ENCODE assay signal across 26 cellular contexts in the genomic region with DNA sequence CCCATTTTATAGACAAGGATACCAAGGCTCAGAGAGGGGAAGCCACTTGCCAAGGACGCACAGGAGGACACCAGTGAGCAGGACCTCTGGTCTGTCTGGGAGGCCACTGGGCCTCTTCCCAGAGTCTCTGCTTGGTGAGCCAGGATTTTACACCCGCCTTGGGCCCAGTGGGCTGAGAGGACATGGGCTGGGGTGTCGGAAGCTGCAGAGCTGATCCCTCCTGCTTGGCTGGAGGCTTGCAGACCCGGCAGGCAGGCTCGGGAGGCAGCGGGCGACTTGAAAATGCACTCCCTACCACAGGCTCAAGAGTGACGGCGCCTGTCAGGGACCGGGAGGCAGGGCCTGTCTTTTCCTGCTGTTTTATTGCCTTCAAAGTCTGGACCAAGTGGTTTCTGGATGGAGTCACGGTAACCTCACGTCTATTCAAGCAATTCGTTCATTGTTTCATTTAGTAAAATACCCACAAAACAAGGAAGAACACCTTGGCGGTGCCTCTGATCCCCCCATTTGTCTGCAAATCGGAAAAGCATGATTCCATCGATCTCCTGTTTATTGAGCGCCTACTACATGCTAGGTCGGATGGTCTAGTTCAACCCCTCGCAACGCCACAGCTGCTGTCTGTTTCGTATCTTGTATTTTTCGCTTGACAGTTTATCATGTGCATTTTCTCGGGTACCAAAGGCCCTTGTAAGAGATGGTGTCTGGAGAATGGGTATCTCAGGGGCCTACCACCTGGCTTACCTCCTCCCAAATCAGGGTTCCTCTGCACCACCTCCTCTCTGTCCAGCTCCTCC.
A peak's percentile ranks its signal among the peaks of the same experiment; 100 is the strongest.
DNase-seq lines count a peak whose midpoint lies in the region; ATAC-seq, FAIRE-seq and TF ChIP-seq lines count a peak whose summit lies in the region.
"Had no signal": no experiment of that assay in that cellular context is flagged by ENCODE, and none has a peak within 500 bp of the region (broad histone marks: within the 10 kb centered on the region; RNA-seq: fewer than 3 reads in every experiment).

No MANE protein-coding gene starts in this region.

- BruUV-seq in HepG2 (replicated peaks; lab: Mats Ljungman, UMichigan): no TSS peak

- WGBS in HepG2 (ENCODE audit: low lambda C conversion rate): 66% methylated on average over 17 of the region's 23 CpGs

- H3K27ac ChIP-seq in HEK293 (ENCODE audit: extremely low read depth, low read depth, low read length) (no peak overlapping the region), HepG2 (ENCODE audit: extremely low read length, insufficient read depth, low read length) (no peak overlapping the region)
- H3K27ac ChIP-seq: BLaER1 treated with 17β-estradiol and CSF1 and Interleukin-3, amounts not matched to agents 10 nM and 100 nM; epithelial cell of prostate; hepatocyte; PC-9; psoas muscle; VCaP had no signal

- H3K4me1 ChIP-seq in HEK293 (ENCODE audit: control insufficient read depth, insufficient read depth, low read length) (no peaks in the 10 kb centered on the region), HepG2 (ENCODE audit: insufficient read depth, low read length) (peaks cover 23% of the 10 kb centered on the region)
- H3K4me1 ChIP-seq: psoas muscle had no signal

- TF ChIP-seq EP300 in HepG2 (IDR thresholded peaks at IDR 0.05; ENCODE audit: low read depth in 2 of 2, low read length in 2 of 2) (no peak), HepG2 (CRISPR knock-in tag; IDR thresholded peaks at IDR 0.05; ENCODE audit: borderline replicate concordance) (no peak)

- H3K4me1 Mint-ChIP-seq in activated CD8-positive, alpha-beta memory T cell treated with anti-CD3 and anti-CD28 coated beads, Interleukin-2, amount 10 ng/mL, durations not matched to agents 7 days and 5 days: no peaks in the 10 kb centered on the region
- H3K4me1 Mint-ChIP-seq: T-helper 17 cell had no signal

- POLR2A ChIA-PET in HEK293 (lab: Yijun Ruan, JAX) (interaction anchor here (1.1 kb wide), 1 partner anchor 128 kb away, joined by 3 read pairs; no protein-coding TSS in a partner anchor), HepG2 (lab: Yijun Ruan, JAX) (no interaction called here)

- H3K9me3 ChIP-seq in HEK293 (ENCODE audit: control insufficient read depth, insufficient read depth, low read depth, low read length): no peaks in the 10 kb centered on the region
- H3K9me3 ChIP-seq in HepG2 (ENCODE audit: low read length): no peaks in the 10 kb centered on the region
- H3K9me3 ChIP-seq: A549; BLaER1 treated with 17β-estradiol and CSF1 and Interleukin-3, amounts not matched to agents 10 nM and 100 nM; psoas muscle had no signal

- TF ChIP-seq RAD21 in HepG2 (CRISPR knock-in tag; IDR thresholded peaks at IDR 0.05): no peak

- H3K36me3 ChIP-seq in HEK293 (ENCODE audit: control insufficient read depth in 2 of 2, insufficient read depth in 1 of 2, low read length in 2 of 2): no peaks in the 10 kb centered on the region
- no peaks in the 10 kb centered on the region for H3K36me3 ChIP-seq in HepG2 (replicated peaks in 1 of 2; ENCODE audit: control insufficient read depth in 1 of 2, insufficient read depth in 2 of 2, low read length in 2 of 2)
- H3K36me3 ChIP-seq: BLaER1 treated with 17β-estradiol and CSF1 and Interleukin-3, amounts not matched to agents 10 nM and 100 nM; cardiac muscle cell had no signal

- H3K4me3 ChIP-seq in HEK293 (ENCODE audit: low read depth, low read length) (no peak overlapping the region), HepG2 (replicated peaks in 1 of 3; ENCODE audit: insufficient read depth in 1 of 3, low read depth in 2 of 3, low read length in 3 of 3) (no peak overlapping the region)
- H3K4me3 ChIP-seq: A549; BLaER1 treated with 17β-estradiol and CSF1 and Interleukin-3, amounts not matched to agents 10 nM and 100 nM; cardiac muscle cell; hepatocyte; PC-9; psoas muscle had no signal

- peaks cover 6% of the 10 kb centered on the region for H3K27me3 Mint-ChIP-seq in activated CD8-positive, alpha-beta memory T cell treated with anti-CD3 and anti-CD28 coated beads, Interleukin-2, amount 10 ng/mL, durations not matched to agents 7 days and 5 days
- H3K27me3 Mint-ChIP-seq: T-helper 17 cell had no signal

- peaks cover 4 to 50% of the 10 kb centered on the region in 2 experiments for H3K27me3 ChIP-seq in HepG2 (ENCODE audit: control insufficient read depth in 1 of 2, insufficient read depth in 2 of 2, low read length in 2 of 2)
- H3K27me3 ChIP-seq: BLaER1 treated with 17β-estradiol and CSF1 and Interleukin-3, amounts not matched to agents 10 nM and 100 nM; cardiac muscle cell; hepatocyte had no signal

- FAIRE-seq in HepG2 (lab: Jason Lieb, UNC) (no peak), frontal cortex (lab: Jason Lieb, UNC) (no peak), D721Med (lab: Jason Lieb, UNC) (no peak)
- FAIRE-seq: A549, HTR-8/SVneo, islet of Langerhans had no signal

- TF ChIP-seq POLR2A in HepG2 (IDR thresholded peaks at IDR 0.05; ENCODE audit: insufficient read depth in 1 of 2, low read depth in 2 of 2, low read length in 2 of 2): no peak

- ATAC-seq in activated CD8-positive, alpha-beta memory T cell treated with anti-CD3 and anti-CD28 coated beads, Interleukin-2, amount 10 ng/mL, durations not matched to agents 7 days and 5 days: no peak
- ATAC-seq in HepG2: no peak
- ATAC-seq: A549; naive thymus-derived CD4-positive, alpha-beta T cell; psoas muscle; T-helper 17 cell had no signal

- no peak overlapping the region for H2AFZ ChIP-seq in HepG2 (ENCODE audit: low read length)
- H2AFZ ChIP-seq: hepatocyte, PC-9 had no signal

- H3K36me3 Mint-ChIP-seq in activated CD8-positive, alpha-beta memory T cell treated with anti-CD3 and anti-CD28 coated beads, Interleukin-2, amount 10 ng/mL, durations not matched to agents 7 days and 5 days: no peaks in the 10 kb centered on the region
- H3K36me3 Mint-ChIP-seq: naive thymus-derived CD4-positive, alpha-beta T cell had no signal

- CTCF ChIA-PET in activated CD8-positive, alpha-beta memory T cell treated with anti-CD3 and anti-CD28 coated beads, Interleukin-2, amount 10 ng/mL, durations not matched to agents 7 days and 5 days (lab: Charles Lee): interaction anchor here (1.1 kb wide), 1 partner anchor 13 kb away, joined by 3 read pairs; no protein-coding TSS in a partner anchor
- CTCF ChIA-PET in HEK293 (lab: Yijun Ruan, JAX) (no interaction called here), HepG2 (lab: Yijun Ruan, JAX; ENCODE audit: low intra/inter-chr PET ratio, low total read pairs) (no interaction called here)

- in situ Hi-C loops in HepG2 (cut with HindIII; ENCODE audit: extremely low pct_ligation_motif_present, low pct_unique_long_range_greater_than_20kb): no loop called here

- intact Hi-C loops in HepG2 (cut with micrococcal nuclease; ENCODE audit: unreplicated experiment): no loop called here
- intact Hi-C loops in posterior vena cava (cut with DNase I): no loop called here

- no peak overlapping the region for H3K27ac Mint-ChIP-seq in activated CD8-positive, alpha-beta memory T cell treated with anti-CD3 and anti-CD28 coated beads, Interleukin-2, amount 10 ng/mL, durations not matched to agents 7 days and 5 days
- H3K27ac Mint-ChIP-seq: activated T-helper 2 cell treated with anti-CD3 and anti-CD28 coated beads, Interferon-gamma antibody, Interleukin-2, Interleukin-4, amounts not matched to agents 10 μg/mL and 5 μg/mL and 100 μg/mL, durations not matched to agents 14 hours and 24 hours and 36 hours; naive thymus-derived CD4-positive, alpha-beta T cell had no signal

- H3K9ac ChIP-seq in HepG2 (ENCODE audit: insufficient read depth, low read depth, low read length): no peak overlapping the region
- H3K9ac ChIP-seq: BLaER1 treated with 17β-estradiol and CSF1 and Interleukin-3, amounts not matched to agents 10 nM and 100 nM had no signal

- DNase-seq in activated CD8-positive, alpha-beta memory T cell treated with anti-CD3 and anti-CD28 coated beads, Interleukin-2, amount 10 ng/mL, durations not matched to agents 7 days and 5 days: peak; percentile 35
- DNase-seq in activated CD8-positive, alpha-beta memory T cell treated with anti-CD3 and anti-CD28 coated beads for 24 hours: no peak
- DNase-seq in HepG2 (ENCODE audit: low spot score) (no peak), posterior vena cava (ENCODE audit: low spot score) (peak; percentile 31), frontal cortex (ENCODE audit: low spot score in 2 of 2) (no peak), amygdala (lab: John Stamatoyannopoulos, UW) (no peak), D721Med (ENCODE audit: insufficient read length, low spot score) (no peak)
- DNase-seq: foreskin fibroblast; Karpas-422; mammary epithelial cell; naive thymus-derived CD4-positive, alpha-beta T cell; NCI-H1930; PC-9; stimulated activated CD4-positive, alpha-beta T cell treated with anti-CD3 and anti-CD28 coated beads, Interleukin-12 subunit alpha, Interleukin-12 subunit beta, amount 100 ng/mL, for 4 hours; T-helper 17 cell had no signal

- no peak overlapping the region for H3K4me3 Mint-ChIP-seq in activated CD8-positive, alpha-beta memory T cell treated with anti-CD3 and anti-CD28 coated beads, Interleukin-2, amount 10 ng/mL, durations not matched to agents 7 days and 5 days
- H3K4me3 Mint-ChIP-seq: naive thymus-derived CD4-positive, alpha-beta T cell; T-helper 17 cell had no signal

- H3K9me3 Mint-ChIP-seq in activated CD8-positive, alpha-beta memory T cell treated with anti-CD3 and anti-CD28 coated beads, Interleukin-2, amount 10 ng/mL, durations not matched to agents 7 days and 5 days (ENCODE audit: low read depth): no peaks in the 10 kb centered on the region
- H3K9me3 Mint-ChIP-seq: activated T-helper 2 cell treated with anti-CD3 and anti-CD28 coated beads, Interferon-gamma antibody, Interleukin-2, Interleukin-4, amounts not matched to agents 10 μg/mL and 5 μg/mL and 100 μg/mL, durations not matched to agents 14 hours and 24 hours and 36 hours had no signal

- no peaks in the 10 kb centered on the region for H3K79me2 ChIP-seq in HepG2 (ENCODE audit: insufficient read depth, low read length)
- H3K79me2 ChIP-seq: hepatocyte had no signal

- TF ChIP-seq CTCF in HEK293 (tag by site-specific recombination; IDR thresholded peaks at IDR 0.05): no peak
- no peak for TF ChIP-seq CTCF in HepG2 (CRISPR knock-in tag; IDR thresholded peaks at IDR 0.05)
- no peak for TF ChIP-seq CTCF in D721Med (IDR thresholded peaks at IDR 0.05; ENCODE audit: insufficient read depth, missing control alignments)

- H3K4me2 ChIP-seq in HepG2 (ENCODE audit: low read depth, low read length): no peak overlapping the region
- H3K4me2 ChIP-seq: A549, hepatocyte, PC-9 had no signal

- H4K20me1 ChIP-seq in HepG2 (ENCODE audit: insufficient read depth, low read length): no peaks in the 10 kb centered on the region
- H4K20me1 ChIP-seq: BLaER1 treated with 17β-estradiol and CSF1 and Interleukin-3, amounts not matched to agents 10 nM and 100 nM had no signal

TF ChIP-seq in HEK293, 187 proteins besides CTCF, POLR2A, EP300 and RAD21 (continues in another document):
- TF ChIP-seq ZIC2 (tag by site-specific recombination; IDR thresholded peaks at IDR 0.05) (peak; percentile 80), ZBTB8A (tag by site-specific recombination; IDR thresholded peaks at IDR 0.05) (peak; percentile 57; the same call in 1 of the 2 replicates), ZNF202 (tag by site-specific recombination; IDR thresholded peaks at IDR 0.05; ENCODE audit: borderline replicate concordance) (no peak)

TF ChIP-seq in HepG2, 621 proteins besides CTCF, POLR2A, EP300 and RAD21 (continues in another document):
- peak; percentile 89 for TF ChIP-seq ZNF768 (CRISPR knock-in tag; IDR thresholded peaks at IDR 0.05)
- no peak for TF ChIP-seq ZNF619 (CRISPR knock-in tag; IDR thresholded peaks at IDR 0.05)

Comparison
In these comparisons a context has a peak if more than half of its experiments do, and no peak if none do; other contexts are left out.
1. DNase-seq: peak in activated CD8-positive, alpha-beta memory T cell treated with anti-CD3 and anti-CD28 coated beads, Interleukin-2, amount 10 ng/mL, durations not matched to agents 7 days and 5 days (single experiment) and posterior vena cava (single experiment); none in activated CD8-positive, alpha-beta memory T cell treated with anti-CD3 and anti-CD28 coated beads for 24 hours (single experiment), HepG2 (single experiment), frontal cortex (0 of 2), amygdala (0 of 56) and D721Med (single experiment).